Comparison of ENCODE assay signal across 1 cellular context in genomic region chr13:111187879-111188643, GRCh38.
TF ChIP-seq lines count a peak whose summit lies in the region.

No MANE protein-coding gene starts in this region.

TF ChIP-seq in WTC11, 78 proteins besides CTCF, POLR2A, EP300 and RAD21 (continued from another document):
- TF ChIP-seq GRHL2 (CRISPR knock-in tag; IDR thresholded peaks at IDR 0.05; ENCODE audit: insufficient replicate concordance, severe bottlenecking) (no peak), SMAD4 (CRISPR knock-in tag; IDR thresholded peaks at IDR 0.05) (no peak), ERG (CRISPR knock-in tag; IDR thresholded peaks at IDR 0.05) (no peak), PREB (CRISPR knock-in tag; IDR thresholded peaks at IDR 0.05; ENCODE audit: borderline replicate concordance) (no peak), MYBL2 (CRISPR knock-in tag; IDR thresholded peaks at IDR 0.05) (no peak)
